8 cellular contexts compared by ENCODE assay signal in genomic region chr7:11830582-11831382, GRCh38. TPM values are rescaled to one million over a fixed set of nuclear protein-coding genes. Genes with fewer than 3 reads are reported as not detected.
DNase-seq lines count a peak whose midpoint lies in the region; ATAC-seq and TF ChIP-seq lines count a peak whose summit lies in the region.

No MANE protein-coding gene starts in this region.

- H3K9me3 ChIP-seq in osteoblast (ENCODE audit: low read depth, low read length) = no peaks in the 10 kb centered on the region

- peaks cover 8% of the 10 kb centered on the region for H3K4me1 ChIP-seq in osteoblast (ENCODE audit: insufficient read depth, low read length)

- TF ChIP-seq CTCF in Calu3 (IDR thresholded peaks at IDR 0.05; ENCODE audit: unreplicated experiment) (no peak), fibroblast of the aortic adventitia (IDR thresholded peaks at IDR 0.05; ENCODE audit: insufficient read depth, low read length) (no peak), osteoblast (IDR thresholded peaks at IDR 0.05; ENCODE audit: extremely low read depth, low read depth, low read length) (no peak)

- no peaks in the 10 kb centered on the region for H4K20me1 ChIP-seq in osteoblast (ENCODE audit: insufficient read depth, low read length)

- BruUV-seq in Calu3 (replicated peaks; lab: Mats Ljungman, UMichigan) = TSS peak; percentile 52

- H3K27ac Mint-ChIP-seq in Calu3 (ENCODE audit: unreplicated experiment) = peak overlapping the region; percentile 67

- H3K27ac ChIP-seq in osteoblast (ENCODE audit: low read depth, low read length) = no peak overlapping the region

- H3K4me3 ChIP-seq in fibroblast of the aortic adventitia (ENCODE audit: low read depth, low read length) (peak overlapping the region; percentile 67), osteoblast (ENCODE audit: insufficient read depth, low read length) (peak overlapping the region; percentile 70)

- H3K4me2 ChIP-seq in osteoblast (ENCODE audit: insufficient read depth, low read length) = peak overlapping the region; percentile 92

- no peaks in the 10 kb centered on the region for H3K27me3 Mint-ChIP-seq in Calu3 (ENCODE audit: unreplicated experiment)

- H3K9me3 Mint-ChIP-seq in Calu3 (ENCODE audit: low read depth, unreplicated experiment) = no peaks in the 10 kb centered on the region

- peaks cover 9% of the 10 kb centered on the region for H3K27me3 ChIP-seq in osteoblast (ENCODE audit: insufficient read depth, low read length)

- peak overlapping the region; percentile 82 for H2AFZ ChIP-seq in osteoblast (ENCODE audit: low read length)

- CTCF ChIA-PET in Calu3 (lab: Charles Lee) = interaction anchor here (0.8 to 1.4 kb wide), 7 partner anchors 16 to 603 kb away, joined by 3 to 5 read pairs (median 3); partner anchors contain the start of gene TMEM106B

- H3K4me1 Mint-ChIP-seq in Calu3 (ENCODE audit: low read depth, unreplicated experiment) = peaks cover 13% of the 10 kb centered on the region

- H3K4me3 Mint-ChIP-seq in Calu3 (ENCODE audit: low read depth, unreplicated experiment) = peak overlapping the region; percentile 88

- H3K79me2 ChIP-seq in osteoblast (ENCODE audit: insufficient read depth, low read length) = no peaks in the 10 kb centered on the region

- ATAC-seq in HG02571 (IDR thresholded peaks at IDR 0.05; ENCODE audit: unreplicated experiment) (no peak), GM18909 (IDR thresholded peaks at IDR 0.05; ENCODE audit: poor library complexity, unreplicated experiment) (no peak), HG02763 (IDR thresholded peaks at IDR 0.05; ENCODE audit: unreplicated experiment) (no peak)

- H3K36me3 ChIP-seq in osteoblast (ENCODE audit: insufficient read depth, low read length) = no peaks in the 10 kb centered on the region

- peaks cover 20% of the 10 kb centered on the region for H3K36me3 Mint-ChIP-seq in Calu3 (ENCODE audit: insufficient read depth, unreplicated experiment)

- DNase-seq in Calu3 = peak; percentile 19
- peak; percentile 69 for DNase-seq in NCI-H69 (lab: John Stamatoyannopoulos, UW)
- peak; percentile 8 for DNase-seq in fibroblast of the aortic adventitia (ENCODE audit: low read depth)
- DNase-seq in osteoblast (ENCODE audit: insufficient read length, low spot score, missing footprints) = peak; percentile 19
- DNase-seq in mesenteric fat pad (ENCODE audit: low spot score) = no peak

- intact Hi-C loops in Calu3 (cut with micrococcal nuclease; ENCODE audit: unreplicated experiment) = loop anchor here (1.0 to 10.0 kb wide), 3 partner anchors 384 to 456 kb away; partner anchors contain the start of gene TMEM106B

RNA-seq across cellular contexts. Expression of gene THSD7A, which starts 1.2 kb away (rescaled TPM):
- total RNA-seq in Calu3 (2022) = 5.9 and 8.3 TPM in 2 replicates
- total RNA-seq in fibroblast of the aortic adventitia (ENCODE audit: low replicate concordance) = 0.49 and 2.5 TPM in 2 replicates
- total RNA-seq in osteoblast = under 0.01 TPM in 2 replicates
- 6.0 TPM for total RNA-seq in mesenteric fat pad
